12 cellular contexts compared by ENCODE assay signal in the genomic region with DNA sequence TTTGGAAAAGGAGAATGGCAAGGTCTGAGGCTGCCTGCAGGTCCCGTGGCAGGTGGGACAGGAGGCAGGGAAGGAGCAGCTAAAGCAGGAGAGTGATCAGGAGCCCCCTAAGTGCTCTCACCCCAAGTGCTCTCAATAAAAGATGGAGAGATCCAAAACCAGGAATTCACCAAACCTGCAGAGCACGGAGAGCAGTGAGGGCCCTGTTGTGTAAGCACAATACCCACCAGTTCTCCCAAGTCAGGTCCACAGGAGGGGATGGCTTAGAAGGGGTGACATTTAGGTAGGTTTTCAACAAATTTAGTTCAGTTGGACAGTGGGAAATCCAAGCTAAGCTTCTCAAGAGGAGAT. TPM values are rescaled to one million over a fixed set of nuclear protein-coding genes. Genes with fewer than 3 reads are reported as not detected.
DNase-seq lines count a peak whose midpoint lies in the region; ATAC-seq and TF ChIP-seq lines count a peak whose summit lies in the region.
"Had no signal": no experiment of that assay in that cellular context is flagged by ENCODE, and none has a peak within 500 bp of the region (broad histone marks: within the 10 kb centered on the region; RNA-seq: fewer than 3 reads in every experiment).

No MANE protein-coding gene starts in this region.

- H3K27me3 Mint-ChIP-seq in chondrocyte (ENCODE audit: low read depth), result no peaks in the 10 kb centered on the region
- H3K27me3 Mint-ChIP-seq in CD8-positive, alpha-beta memory T cell, result peaks cover 0 to 2% of the 10 kb centered on the region in 2 donors
- peaks cover 0 to 1% (median 0%) of the 10 kb centered on the region in 3 donors for H3K27me3 Mint-ChIP-seq in CD14-positive monocyte (ENCODE audit: low read depth in 3 of 3)

- peak overlapping the region; percentile 95 for H3K27ac Mint-ChIP-seq in chondrocyte (ENCODE audit: unreplicated experiment)
- no peak overlapping the region for H3K27ac Mint-ChIP-seq in CD8-positive, alpha-beta memory T cell
- H3K27ac Mint-ChIP-seq in CD14-positive monocyte, result peak overlapping the region in 2 of 7 donors; percentile 26 to 31

- CTCF ChIA-PET in CD8-positive, alpha-beta memory T cell (lab: Charles Lee), result no interaction called here

- H3K4me1 Mint-ChIP-seq in chondrocyte (ENCODE audit: low read depth) (peaks cover 86% of the 10 kb centered on the region), CD14-positive monocyte (peaks cover 30% of the 10 kb centered on the region)
- H3K4me1 Mint-ChIP-seq in CD8-positive, alpha-beta memory T cell, result peaks cover 18 to 54% (median 34%) of the 10 kb centered on the region in 3 donors

- no peak overlapping the region for H3K4me3 Mint-ChIP-seq in chondrocyte (ENCODE audit: unreplicated experiment)
- no peak overlapping the region for H3K4me3 Mint-ChIP-seq in CD8-positive, alpha-beta memory T cell
- H3K4me3 Mint-ChIP-seq in CD14-positive monocyte, result no peak overlapping the region
- H3K4me3 Mint-ChIP-seq: neural crest cell had no signal

- POLR2A ChIA-PET in CD8-positive, alpha-beta memory T cell (lab: Charles Lee), result no interaction called here

- TF ChIP-seq CTCF in chondrocyte (IDR thresholded peaks at IDR 0.05), result no peak
- no peak for TF ChIP-seq CTCF in lung (IDR thresholded peaks at IDR 0.05; ENCODE audit: control extremely low read depth, extremely low read depth)
- no peak for TF ChIP-seq CTCF in CD14-positive monocyte (IDR thresholded peaks at IDR 0.05)

- H3K27ac ChIP-seq in lung (ENCODE audit: low read depth in 1 of 2, low read length in 1 of 2), result peak overlapping the region; percentile 76 to 78
- H3K27ac ChIP-seq in CD8-positive, alpha-beta memory T cell (ENCODE audit: low read depth, low read length), result no peak overlapping the region

- ATAC-seq in lung (ENCODE audit: insufficient read depth, low FRiP score) (no peak), HG02970 (IDR thresholded peaks at IDR 0.05; ENCODE audit: low FRiP score, unreplicated experiment) (no peak)

- H3K36me3 Mint-ChIP-seq in chondrocyte (ENCODE audit: low read depth), result peaks cover 2% of the 10 kb centered on the region
- peaks cover 0 to 3% (median 0%) of the 10 kb centered on the region in 3 donors for H3K36me3 Mint-ChIP-seq in CD8-positive, alpha-beta memory T cell
- H3K36me3 Mint-ChIP-seq in CD14-positive monocyte, result peaks cover 12 to 14% of the 10 kb centered on the region in 2 donors

- no peaks in the 10 kb centered on the region for H3K36me3 ChIP-seq in lung (ENCODE audit: control insufficient read depth in 2 of 2, insufficient read depth in 2 of 2, low read length in 2 of 2)
- H3K36me3 ChIP-seq in CD8-positive, alpha-beta memory T cell (ENCODE audit: insufficient read depth, low read length), result no peaks in the 10 kb centered on the region

- intact Hi-C loops in CD14-positive monocyte (cut with micrococcal nuclease), result no loop called here

- 33 to 77% methylated on average over 2 of the region's 2 CpGs for WGBS in lung, 2 donors

- H3K9me3 ChIP-seq in lung (ENCODE audit: control insufficient read depth in 2 of 2, insufficient read depth in 1 of 2, low read length in 1 of 2), result no peaks in the 10 kb centered on the region
- H3K9me3 ChIP-seq in CD8-positive, alpha-beta memory T cell (ENCODE audit: low read length), result no peaks in the 10 kb centered on the region

- DNase-seq in NCI-H510A treated with DMSO at 0.1 percent for 48 hours (lab: John Stamatoyannopoulos, UW) (peak; percentile 33), NCI-H510A (lab: John Stamatoyannopoulos, UW) (no peak), chondrocyte (ENCODE audit: low spot score) (no peak), lung (ENCODE audit: low spot score) (no peak), ureter (ENCODE audit: low spot score) (peak; percentile 28), CD14-positive monocyte (ENCODE audit: low spot score) (no peak)
- no peak for DNase-seq in CD8-positive, alpha-beta memory T cell
- DNase-seq: amniotic stem cell, EL, Kasumi-1 had no signal

- H3K9me3 Mint-ChIP-seq in chondrocyte (ENCODE audit: low read depth) (no peaks in the 10 kb centered on the region), CD14-positive monocyte (no peaks in the 10 kb centered on the region)
- no peaks in the 10 kb centered on the region for H3K9me3 Mint-ChIP-seq in CD8-positive, alpha-beta memory T cell
- H3K9me3 Mint-ChIP-seq: neural crest cell had no signal

- peaks cover 18 to 33% of the 10 kb centered on the region in 2 donors for H3K4me1 ChIP-seq in lung (ENCODE audit: control insufficient read depth in 2 of 2, insufficient read depth in 2 of 2, low read length in 2 of 2)
- H3K4me1 ChIP-seq in CD8-positive, alpha-beta memory T cell (ENCODE audit: insufficient read depth, low read length), result peaks cover 18% of the 10 kb centered on the region

- no peaks in the 10 kb centered on the region for H3K27me3 ChIP-seq in lung (ENCODE audit: control insufficient read depth, insufficient read depth)
- H3K27me3 ChIP-seq in CD8-positive, alpha-beta memory T cell (ENCODE audit: insufficient read depth, low read length, poor library complexity, severe bottlenecking), result no peaks in the 10 kb centered on the region

- H3K4me3 ChIP-seq in lung, result no peak overlapping the region
- H3K4me3 ChIP-seq in CD8-positive, alpha-beta memory T cell (ENCODE audit: low read length), result no peak overlapping the region

RNA-seq across cellular contexts. Expression of gene GNA12, which starts 40.8 kb away (rescaled TPM):
- total RNA-seq in chondrocyte (77.5 to 111 TPM (median 108 TPM) in 3 replicates), lung (10 to 100 TPM; 34.4 to 51.9 TPM), ureter (41.8 TPM)
- polyA plus RNA-seq in lung (10 to 100 TPM; 11.0 to 32.6 TPM), CD14-positive monocyte (10 to 100 TPM in 1 of 2 donors, 1 to 10 TPM in 1; 3.4 to 10.6 TPM)
- 10 to 100 TPM; 20.6 to 21.2 TPM for total RNA-seq in CD8-positive, alpha-beta memory T cell
- 11.2 TPM for polyA plus RNA-seq in CD8-positive, alpha-beta memory T cell

Comparison
In these comparisons a context has a peak if more than half of its experiments do, and no peak if none do; other contexts are left out.
1. DNase-seq: peak in NCI-H510A treated with DMSO at 0.1 percent for 48 hours (single experiment) and ureter (single experiment); none in NCI-H510A (single experiment), chondrocyte (single experiment), lung (single experiment), CD8-positive, alpha-beta memory T cell (0 of 5) and CD14-positive monocyte (single experiment).